ENCODE assay signal across 1 cellular context in the genomic region with DNA sequence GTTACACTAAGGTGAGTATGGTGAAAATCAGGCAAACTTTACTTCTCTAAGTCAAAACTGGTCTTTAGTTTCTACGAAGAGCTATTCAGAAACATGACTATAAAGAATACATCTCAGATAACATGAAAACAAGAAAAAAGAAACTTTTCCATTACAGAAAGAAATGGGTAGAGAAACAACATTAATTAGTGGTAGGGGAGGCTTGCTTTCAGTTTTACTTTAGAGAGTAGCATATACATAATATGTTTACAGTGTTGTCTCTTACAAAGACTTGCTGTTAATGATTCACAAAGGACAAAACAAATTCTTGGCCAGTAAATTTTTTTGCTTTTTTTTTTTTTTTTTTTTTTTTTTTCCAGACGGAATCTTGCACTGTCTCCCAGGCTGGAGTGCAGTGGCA.
TF ChIP-seq lines count a peak whose summit lies in the region.

No MANE protein-coding gene starts in this region.

TF ChIP-seq in SK-N-SH treated with all-trans-retinoic acid at 6 μM for 48 hours, 23 proteins besides CTCF, POLR2A, EP300 and RAD21 (continued from another document):
- TF ChIP-seq, protein P1, sequence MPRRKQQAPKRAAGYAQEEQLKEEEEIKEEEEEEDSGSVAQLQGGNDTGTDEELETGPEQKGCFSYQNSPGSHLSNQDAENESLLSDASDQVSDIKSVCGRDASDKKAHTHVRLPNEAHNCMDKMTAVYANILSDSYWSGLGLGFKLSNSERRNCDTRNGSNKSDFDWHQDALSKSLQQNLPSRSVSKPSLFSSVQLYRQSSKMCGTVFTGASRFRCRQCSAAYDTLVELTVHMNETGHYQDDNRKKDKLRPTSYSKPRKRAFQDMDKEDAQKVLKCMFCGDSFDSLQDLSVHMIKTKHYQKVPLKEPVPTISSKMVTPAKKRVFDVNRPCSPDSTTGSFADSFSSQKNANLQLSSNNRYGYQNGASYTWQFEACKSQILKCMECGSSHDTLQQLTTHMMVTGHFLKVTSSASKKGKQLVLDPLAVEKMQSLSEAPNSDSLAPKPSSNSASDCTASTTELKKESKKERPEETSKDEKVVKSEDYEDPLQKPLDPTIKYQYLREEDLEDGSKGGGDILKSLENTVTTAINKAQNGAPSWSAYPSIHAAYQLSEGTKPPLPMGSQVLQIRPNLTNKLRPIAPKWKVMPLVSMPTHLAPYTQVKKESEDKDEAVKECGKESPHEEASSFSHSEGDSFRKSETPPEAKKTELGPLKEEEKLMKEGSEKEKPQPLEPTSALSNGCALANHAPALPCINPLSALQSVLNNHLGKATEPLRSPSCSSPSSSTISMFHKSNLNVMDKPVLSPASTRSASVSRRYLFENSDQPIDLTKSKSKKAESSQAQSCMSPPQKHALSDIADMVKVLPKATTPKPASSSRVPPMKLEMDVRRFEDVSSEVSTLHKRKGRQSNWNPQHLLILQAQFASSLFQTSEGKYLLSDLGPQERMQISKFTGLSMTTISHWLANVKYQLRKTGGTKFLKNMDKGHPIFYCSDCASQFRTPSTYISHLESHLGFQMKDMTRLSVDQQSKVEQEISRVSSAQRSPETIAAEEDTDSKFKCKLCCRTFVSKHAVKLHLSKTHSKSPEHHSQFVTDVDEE (CRISPR knock-in tag; IDR thresholded peaks at IDR 0.05), result no peak
- TF ChIP-seq ARNTL (CRISPR knock-in tag; IDR thresholded peaks at IDR 0.05; ENCODE audit: borderline replicate concordance, low read depth), result no peak
- TF ChIP-seq ZFP30 (CRISPR knock-in tag; IDR thresholded peaks at IDR 0.05), result no peak
- TF ChIP-seq ESRRG (CRISPR knock-in tag; IDR thresholded peaks at IDR 0.05), result no peak
TF ChIP-seq in SK-N-SH treated with all-trans-retinoic acid at 6 μM for 48 hours: peak in this region for 0.
